In the genomic region with DNA sequence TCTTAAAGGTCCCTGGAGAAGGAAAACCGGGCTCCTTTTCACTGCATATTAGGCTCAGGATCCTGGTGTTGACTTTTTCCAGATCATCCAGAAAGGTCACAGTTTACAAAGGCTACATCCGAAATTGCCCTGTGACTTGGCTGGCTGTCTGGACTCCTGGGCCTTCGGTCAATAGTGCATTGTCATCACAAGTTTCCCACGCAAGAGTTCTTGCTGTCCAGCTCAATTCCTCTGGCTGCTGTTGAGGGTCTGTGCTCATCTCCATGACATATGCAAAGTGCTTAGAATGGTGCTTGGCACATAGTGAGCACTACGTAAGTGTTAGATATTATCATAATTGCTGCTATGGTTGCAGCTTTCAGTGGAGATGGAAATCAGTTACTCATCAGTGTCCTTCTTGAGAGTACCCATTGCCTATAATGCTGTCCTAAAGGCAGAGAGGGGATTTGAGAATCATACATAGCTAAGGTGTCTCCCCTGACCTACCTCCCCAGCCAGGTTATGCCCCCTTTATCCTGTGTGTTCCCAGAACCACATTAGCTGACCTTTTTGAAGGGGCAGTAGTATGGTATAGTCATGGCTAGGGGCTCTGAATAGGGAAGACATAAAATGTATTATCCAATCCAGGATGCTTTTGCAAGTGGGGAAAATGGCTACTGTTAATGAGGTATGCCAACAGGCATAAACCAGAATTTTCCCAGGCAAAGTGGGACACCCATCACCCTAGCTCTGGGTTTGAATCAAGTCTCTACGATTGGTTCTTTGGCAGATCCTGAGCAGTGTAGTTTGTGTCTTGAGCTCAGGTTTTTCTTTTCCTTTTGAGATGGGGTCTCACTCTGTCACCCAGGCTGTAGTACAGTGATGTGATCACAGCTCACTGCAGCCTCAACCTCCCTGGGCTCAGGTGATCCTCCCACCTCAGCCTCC, we compare ENCODE assay signal across 1 cellular context.
TF ChIP-seq lines count a peak whose summit lies in the region.

No MANE protein-coding gene starts in this region.

TF ChIP-seq in GM12878, 131 proteins besides CTCF, POLR2A, EP300 and RAD21 (continued from another document and continues in another):
- no peak for TF ChIP-seq JUND (IDR thresholded peaks at IDR 0.05; ENCODE audit: low read depth, low read length)
- TF ChIP-seq SMAD1 (IDR thresholded peaks at IDR 0.05; ENCODE audit: low read depth, partially characterized antibody) = no peak
- peak; percentile 66 for TF ChIP-seq NR2F1 (conservative IDR thresholded peaks at IDR 0.05)
- TF ChIP-seq SREBF2 (IDR thresholded peaks at IDR 0.05; ENCODE audit: low read length) = no peak
- no peak for TF ChIP-seq ELK1 (IDR thresholded peaks at IDR 0.05; ENCODE audit: low read depth, low read length)
- TF ChIP-seq HCFC1 (IDR thresholded peaks at IDR 0.05; ENCODE audit: low read length) = no peak
- no peak for TF ChIP-seq PAX5 (IDR thresholded peaks at IDR 0.05; ENCODE audit: borderline replicate concordance, low read depth, low read length)
- TF ChIP-seq MYB (IDR thresholded peaks at IDR 0.05; ENCODE audit: borderline replicate concordance, low read depth, low read length) = no peak
- TF ChIP-seq TARDBP (IDR thresholded peaks at IDR 0.05; ENCODE audit: borderline replicate concordance) = no peak
- no peak for TF ChIP-seq ZNF207 (IDR thresholded peaks at IDR 0.05; ENCODE audit: borderline replicate concordance)
- TF ChIP-seq ZZZ3 (IDR thresholded peaks at IDR 0.05; ENCODE audit: control insufficient read depth, insufficient read length, low read depth) = no peak
- TF ChIP-seq, protein P1, sequence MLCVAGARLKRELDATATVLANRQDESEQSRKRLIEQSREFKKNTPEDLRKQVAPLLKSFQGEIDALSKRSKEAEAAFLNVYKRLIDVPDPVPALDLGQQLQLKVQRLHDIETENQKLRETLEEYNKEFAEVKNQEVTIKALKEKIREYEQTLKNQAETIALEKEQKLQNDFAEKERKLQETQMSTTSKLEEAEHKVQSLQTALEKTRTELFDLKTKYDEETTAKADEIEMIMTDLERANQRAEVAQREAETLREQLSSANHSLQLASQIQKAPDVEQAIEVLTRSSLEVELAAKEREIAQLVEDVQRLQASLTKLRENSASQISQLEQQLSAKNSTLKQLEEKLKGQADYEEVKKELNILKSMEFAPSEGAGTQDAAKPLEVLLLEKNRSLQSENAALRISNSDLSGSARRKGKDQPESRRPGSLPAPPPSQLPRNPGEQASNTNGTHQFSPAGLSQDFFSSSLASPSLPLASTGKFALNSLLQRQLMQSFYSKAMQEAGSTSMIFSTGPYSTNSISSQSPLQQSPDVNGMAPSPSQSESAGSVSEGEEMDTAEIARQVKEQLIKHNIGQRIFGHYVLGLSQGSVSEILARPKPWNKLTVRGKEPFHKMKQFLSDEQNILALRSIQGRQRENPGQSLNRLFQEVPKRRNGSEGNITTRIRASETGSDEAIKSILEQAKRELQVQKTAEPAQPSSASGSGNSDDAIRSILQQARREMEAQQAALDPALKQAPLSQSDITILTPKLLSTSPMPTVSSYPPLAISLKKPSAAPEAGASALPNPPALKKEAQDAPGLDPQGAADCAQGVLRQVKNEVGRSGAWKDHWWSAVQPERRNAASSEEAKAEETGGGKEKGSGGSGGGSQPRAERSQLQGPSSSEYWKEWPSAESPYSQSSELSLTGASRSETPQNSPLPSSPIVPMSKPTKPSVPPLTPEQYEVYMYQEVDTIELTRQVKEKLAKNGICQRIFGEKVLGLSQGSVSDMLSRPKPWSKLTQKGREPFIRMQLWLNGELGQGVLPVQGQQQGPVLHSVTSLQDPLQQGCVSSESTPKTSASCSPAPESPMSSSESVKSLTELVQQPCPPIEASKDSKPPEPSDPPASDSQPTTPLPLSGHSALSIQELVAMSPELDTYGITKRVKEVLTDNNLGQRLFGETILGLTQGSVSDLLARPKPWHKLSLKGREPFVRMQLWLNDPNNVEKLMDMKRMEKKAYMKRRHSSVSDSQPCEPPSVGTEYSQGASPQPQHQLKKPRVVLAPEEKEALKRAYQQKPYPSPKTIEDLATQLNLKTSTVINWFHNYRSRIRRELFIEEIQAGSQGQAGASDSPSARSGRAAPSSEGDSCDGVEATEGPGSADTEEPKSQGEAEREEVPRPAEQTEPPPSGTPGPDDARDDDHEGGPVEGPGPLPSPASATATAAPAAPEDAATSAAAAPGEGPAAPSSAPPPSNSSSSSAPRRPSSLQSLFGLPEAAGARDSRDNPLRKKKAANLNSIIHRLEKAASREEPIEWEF (IDR thresholded peaks at IDR 0.05; ENCODE audit: insufficient replicate concordance, low read depth, low read length) = no peak
- TF ChIP-seq ZNF384 (IDR thresholded peaks at IDR 0.05; ENCODE audit: borderline replicate concordance, low read depth, low read length) = no peak
- TF ChIP-seq ATF3 (IDR thresholded peaks at IDR 0.05; ENCODE audit: borderline replicate concordance, extremely low read depth, low read depth, low read length) = no peak
- TF ChIP-seq RBBP5 (conservative IDR thresholded peaks at IDR 0.05) = no peak
- no peak for TF ChIP-seq EED (IDR thresholded peaks at IDR 0.05; ENCODE audit: low read depth)
- TF ChIP-seq ZNF687 (IDR thresholded peaks at IDR 0.05) = peak; percentile 48; the same call in 1 of the 2 replicates
- no peak for TF ChIP-seq SKIL (IDR thresholded peaks at IDR 0.05; ENCODE audit: low read depth, poor library complexity, severe bottlenecking)
- TF ChIP-seq CBX3 (IDR thresholded peaks at IDR 0.05; ENCODE audit: borderline replicate concordance, low read depth) = no peak
- peak; percentile 44 for TF ChIP-seq IKZF1 (conservative IDR thresholded peaks at IDR 0.05)
- no peak for TF ChIP-seq FOXK2 (IDR thresholded peaks at IDR 0.05)
- no peak for TF ChIP-seq KLF5 (IDR thresholded peaks at IDR 0.05; ENCODE audit: partially characterized antibody)
- TF ChIP-seq ESRRA (IDR thresholded peaks at IDR 0.05; ENCODE audit: low read length) = no peak
- no peak for TF ChIP-seq SRF (IDR thresholded peaks at IDR 0.05; ENCODE audit: low read depth in 2 of 2, low read length in 2 of 2)
- no peak for TF ChIP-seq CBFB (IDR thresholded peaks at IDR 0.05; ENCODE audit: low read depth)
- TF ChIP-seq IRF4 (IDR thresholded peaks at IDR 0.05; ENCODE audit: low read depth, low read length) = no peak
- TF ChIP-seq MTA2 (IDR thresholded peaks at IDR 0.05; ENCODE audit: low read depth) = no peak
- TF ChIP-seq, protein P2, sequence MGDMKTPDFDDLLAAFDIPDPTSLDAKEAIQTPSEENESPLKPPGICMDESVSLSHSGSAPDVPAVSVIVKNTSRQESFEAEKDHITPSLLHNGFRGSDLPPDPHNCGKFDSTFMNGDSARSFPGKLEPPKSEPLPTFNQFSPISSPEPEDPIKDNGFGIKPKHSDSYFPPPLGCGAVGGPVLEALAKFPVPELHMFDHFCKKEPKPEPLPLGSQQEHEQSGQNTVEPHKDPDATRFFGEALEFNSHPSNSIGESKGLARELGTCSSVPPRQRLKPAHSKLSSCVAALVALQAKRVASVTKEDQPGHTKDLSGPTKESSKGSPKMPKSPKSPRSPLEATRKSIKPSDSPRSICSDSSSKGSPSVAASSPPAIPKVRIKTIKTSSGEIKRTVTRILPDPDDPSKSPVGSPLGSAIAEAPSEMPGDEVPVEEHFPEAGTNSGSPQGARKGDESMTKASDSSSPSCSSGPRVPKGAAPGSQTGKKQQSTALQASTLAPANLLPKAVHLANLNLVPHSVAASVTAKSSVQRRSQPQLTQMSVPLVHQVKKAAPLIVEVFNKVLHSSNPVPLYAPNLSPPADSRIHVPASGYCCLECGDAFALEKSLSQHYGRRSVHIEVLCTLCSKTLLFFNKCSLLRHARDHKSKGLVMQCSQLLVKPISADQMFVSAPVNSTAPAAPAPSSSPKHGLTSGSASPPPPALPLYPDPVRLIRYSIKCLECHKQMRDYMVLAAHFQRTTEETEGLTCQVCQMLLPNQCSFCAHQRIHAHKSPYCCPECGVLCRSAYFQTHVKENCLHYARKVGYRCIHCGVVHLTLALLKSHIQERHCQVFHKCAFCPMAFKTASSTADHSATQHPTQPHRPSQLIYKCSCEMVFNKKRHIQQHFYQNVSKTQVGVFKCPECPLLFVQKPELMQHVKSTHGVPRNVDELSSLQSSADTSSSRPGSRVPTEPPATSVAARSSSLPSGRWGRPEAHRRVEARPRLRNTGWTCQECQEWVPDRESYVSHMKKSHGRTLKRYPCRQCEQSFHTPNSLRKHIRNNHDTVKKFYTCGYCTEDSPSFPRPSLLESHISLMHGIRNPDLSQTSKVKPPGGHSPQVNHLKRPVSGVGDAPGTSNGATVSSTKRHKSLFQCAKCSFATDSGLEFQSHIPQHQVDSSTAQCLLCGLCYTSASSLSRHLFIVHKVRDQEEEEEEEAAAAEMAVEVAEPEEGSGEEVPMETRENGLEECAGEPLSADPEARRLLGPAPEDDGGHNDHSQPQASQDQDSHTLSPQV (IDR thresholded peaks at IDR 0.05) = no peak
- peak; percentile 94 for TF ChIP-seq ATF7 (IDR thresholded peaks at IDR 0.05; ENCODE audit: low read depth)
- TF ChIP-seq BCL11A (IDR thresholded peaks at IDR 0.05; ENCODE audit: low read depth, low read length) = no peak
- TF ChIP-seq, protein P3, sequence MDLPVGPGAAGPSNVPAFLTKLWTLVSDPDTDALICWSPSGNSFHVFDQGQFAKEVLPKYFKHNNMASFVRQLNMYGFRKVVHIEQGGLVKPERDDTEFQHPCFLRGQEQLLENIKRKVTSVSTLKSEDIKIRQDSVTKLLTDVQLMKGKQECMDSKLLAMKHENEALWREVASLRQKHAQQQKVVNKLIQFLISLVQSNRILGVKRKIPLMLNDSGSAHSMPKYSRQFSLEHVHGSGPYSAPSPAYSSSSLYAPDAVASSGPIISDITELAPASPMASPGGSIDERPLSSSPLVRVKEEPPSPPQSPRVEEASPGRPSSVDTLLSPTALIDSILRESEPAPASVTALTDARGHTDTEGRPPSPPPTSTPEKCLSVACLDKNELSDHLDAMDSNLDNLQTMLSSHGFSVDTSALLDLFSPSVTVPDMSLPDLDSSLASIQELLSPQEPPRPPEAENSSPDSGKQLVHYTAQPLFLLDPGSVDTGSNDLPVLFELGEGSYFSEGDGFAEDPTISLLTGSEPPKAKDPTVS (IDR thresholded peaks at IDR 0.05; ENCODE audit: low read depth, low read length) = no peak
- TF ChIP-seq FOXM1 (IDR thresholded peaks at IDR 0.05; ENCODE audit: low read depth, low read length) = no peak
- TF ChIP-seq CHD4 (IDR thresholded peaks at IDR 0.05) = no peak
- no peak for TF ChIP-seq POLR2AphosphoS2 (IDR thresholded peaks at IDR 0.05; ENCODE audit: low read depth, low read length)
- no peak for TF ChIP-seq SMARCA5 (IDR thresholded peaks at IDR 0.05)
- TF ChIP-seq IKZF2 (IDR thresholded peaks at IDR 0.05) = 0 out of 4 replicates have a peak, but pooled peaks of 1 of the 2 experiments have one; percentile 10
- no peak; the same call in 1 of the 2 replicates for TF ChIP-seq BACH1 (IDR thresholded peaks at IDR 0.05; ENCODE audit: borderline replicate concordance)
- no peak for TF ChIP-seq TAF1 (IDR thresholded peaks at IDR 0.05; ENCODE audit: borderline replicate concordance, low read depth, low read length)
- TF ChIP-seq KDM1A (IDR thresholded peaks at IDR 0.05; ENCODE audit: borderline replicate concordance) = no peak
